8 cellular contexts compared by ENCODE assay signal in the genomic region with DNA sequence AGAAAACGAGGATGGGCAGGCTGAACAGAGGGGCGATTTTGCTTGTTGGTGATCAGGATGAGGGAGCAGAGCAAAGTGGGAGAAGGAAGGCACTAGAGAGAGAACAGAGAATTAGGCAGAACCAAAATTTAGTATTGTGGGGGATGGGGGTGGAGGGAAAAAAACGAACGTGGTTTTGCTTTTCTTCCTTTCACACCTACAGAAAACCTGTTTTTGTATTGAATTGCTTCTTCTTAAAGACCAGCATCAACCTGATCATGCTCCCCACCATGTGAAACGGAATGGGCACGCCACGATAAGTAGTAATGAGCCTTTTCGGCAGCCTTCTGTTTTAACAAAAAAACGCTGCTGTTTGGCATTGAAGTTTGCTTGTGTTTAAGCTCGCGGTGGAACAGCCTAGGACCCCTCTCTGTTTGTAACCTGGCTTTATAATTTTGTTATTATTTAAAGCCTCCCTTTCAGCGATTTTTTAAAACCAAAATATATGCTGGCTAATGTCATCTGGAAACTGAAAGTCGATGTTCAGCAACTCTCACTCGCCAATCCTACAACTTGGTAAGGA. TPM values are rescaled to one million over a fixed set of nuclear protein-coding genes. Genes with fewer than 3 reads are reported as not detected.
DNase-seq lines count a peak whose midpoint lies in the region; ATAC-seq and TF ChIP-seq lines count a peak whose summit lies in the region.

No MANE protein-coding gene starts in this region.

- peaks cover 8% of the 10 kb centered on the region for H3K27me3 Mint-ChIP-seq in activated T-helper 17 cell treated with anti-CD3 and anti-CD28 coated beads, Interleukin-2, amount 50 U/mL, for 72 hours
- H3K27me3 Mint-ChIP-seq in mesothelial cell of epicardium (ENCODE audit: low read depth), result peaks cover 3% of the 10 kb centered on the region

- H3K36me3 ChIP-seq in BJ (ENCODE audit: control insufficient read depth, insufficient read depth, low read length), result no peaks in the 10 kb centered on the region

- DNase-seq in BJ (ENCODE audit: low read depth) (no peak), mesothelial cell of epicardium (ENCODE audit: low spot score in 2 of 2, unreplicated experiment in 2 of 2) (no peak), cerebellum (ENCODE audit: low spot score) (no peak)
- DNase-seq in activated CD4-positive, CD25-positive, alpha-beta regulatory T cell treated with anti-CD3 and anti-CD28 coated beads, Interleukin-2, amount 50 U/mL, for 72 hours, result no peak

- H3K9me3 Mint-ChIP-seq in activated T-helper 17 cell treated with anti-CD3 and anti-CD28 coated beads, Interleukin-2, amount 50 U/mL, for 72 hours, result no peaks in the 10 kb centered on the region
- no peaks in the 10 kb centered on the region for H3K9me3 Mint-ChIP-seq in mesothelial cell of epicardium

- H3K27ac Mint-ChIP-seq in activated T-helper 17 cell treated with anti-CD3 and anti-CD28 coated beads, Interleukin-2, amount 50 U/mL, for 72 hours, result peak overlapping the region; percentile 88
- peak overlapping the region; percentile 85 for H3K27ac Mint-ChIP-seq in mesothelial cell of epicardium

- TF ChIP-seq CTCF in BJ (IDR thresholded peaks at IDR 0.05; ENCODE audit: insufficient read depth, low read depth, low read length) (no peak), mesothelial cell of epicardium (IDR thresholded peaks at IDR 0.05; ENCODE audit: unreplicated experiment) (no peak)

- CTCF ChIA-PET in BJ (lab: Yijun Ruan, JAX), result interaction anchor here (0.9 kb wide), 1 partner anchor 37 kb away, joined by 4 read pairs; the partner anchor contains the start of gene ERCC4

- H3K4me3 Mint-ChIP-seq in activated T-helper 17 cell treated with anti-CD3 and anti-CD28 coated beads, Interleukin-2, amount 50 U/mL, for 72 hours, result peak overlapping the region; percentile 81
- H3K4me3 Mint-ChIP-seq in mesothelial cell of epicardium, result no peak overlapping the region

- POLR2A ChIA-PET in BJ (lab: Charles Lee), result no interaction called here

- peak overlapping the region; percentile 36 for H3K4me3 ChIP-seq in BJ (ENCODE audit: low read depth, low read length)

- ATAC-seq in GM21515 (IDR thresholded peaks at IDR 0.05; ENCODE audit: unreplicated experiment), result peak; percentile 26
- peak; percentile 33 for ATAC-seq in activated T-helper 17 cell treated with anti-CD3 and anti-CD28 coated beads, Interleukin-2, amount 50 U/mL, for 72 hours (replicated peaks)
- no peak for ATAC-seq in GM19395 (IDR thresholded peaks at IDR 0.05; ENCODE audit: unreplicated experiment)
- no peak for ATAC-seq in GM21390 (IDR thresholded peaks at IDR 0.05; ENCODE audit: unreplicated experiment)

- no peaks in the 10 kb centered on the region for H3K27me3 ChIP-seq in BJ (ENCODE audit: control insufficient read depth, insufficient read depth, low read length)

- H3K4me1 Mint-ChIP-seq in activated T-helper 17 cell treated with anti-CD3 and anti-CD28 coated beads, Interleukin-2, amount 50 U/mL, for 72 hours, result peaks cover 30% of the 10 kb centered on the region
- H3K4me1 Mint-ChIP-seq in mesothelial cell of epicardium, result peaks cover 45% of the 10 kb centered on the region

- no peaks in the 10 kb centered on the region for H3K36me3 Mint-ChIP-seq in activated T-helper 17 cell treated with anti-CD3 and anti-CD28 coated beads, Interleukin-2, amount 50 U/mL, for 72 hours (ENCODE audit: low read depth)
- no peaks in the 10 kb centered on the region for H3K36me3 Mint-ChIP-seq in mesothelial cell of epicardium

RNA-seq across cellular contexts. Expression of gene ERCC4, which starts 36.8 kb away (rescaled TPM):
- 4.9 and 6.6 TPM in 2 replicates for polyA plus RNA-seq in BJ (2011; rRNA removed)
- 4.4 and 8.6 TPM in 2 replicates for polyA minus RNA-seq in BJ (2011; rRNA and poly(A)+ RNA removed)
- total RNA-seq in activated T-helper 17 cell treated with anti-CD3 and anti-CD28 coated beads, Interleukin-2, amount 50 U/mL, for 72 hours, result 10 to 100 TPM in 1 of 2 donors, 1 to 10 TPM in 1; 6.1 to 11.2 TPM
- total RNA-seq in mesothelial cell of epicardium (12.1 to 16.4 TPM (median 16.1 TPM) in 3 replicates), cerebellum (15.5 TPM)

Comparison
In these comparisons a context has a peak if more than half of its experiments do, and no peak if none do; other contexts are left out.
1. ATAC-seq: peak in GM21515 (single experiment) and activated T-helper 17 cell treated with anti-CD3 and anti-CD28 coated beads, Interleukin-2, amount 50 U/mL, for 72 hours (single experiment); none in GM19395 (single experiment) and GM21390 (single experiment).